In genomic region chr9:74330487-74331214, GRCh38 we compare ENCODE assay signal across 31 cellular contexts.
"Had no signal": no experiment of that assay in that cellular context is flagged by ENCODE, and none has a peak within 500 bp of the region (broad histone marks: within the 10 kb centered on the region; RNA-seq: fewer than 3 reads in every experiment).

No MANE protein-coding gene starts in this region.

- DNase-seq: dermis blood vessel endothelial cell; effector memory CD8-positive, alpha-beta T cell; erythroblast; esophagus squamous epithelium; foreskin keratinocyte; heart left ventricle; left cardiac atrium; left lung; mammary epithelial cell; mesendoderm; midbrain; naive thymus-derived CD8-positive, alpha-beta T cell; nephron progenitor cell; nucleus accumbens; stimulated activated CD4-positive, alpha-beta T cell treated with anti-CD3 and anti-CD28 coated beads, Interleukin-12 subunit alpha, Interleukin-12 subunit beta, amount 100 ng/mL, for 4 hours; stimulated activated CD4-positive, alpha-beta T cell treated with anti-CD3 and anti-CD28 coated beads, Interleukin-1b, Interleukin-23, amount 100 ng/mL, for 48 hours; stimulated activated CD4-positive, alpha-beta T cell treated with anti-CD3 and anti-CD28 coated beads, Interleukin-4, amount 100 ng/mL, for 1 hour; stimulated activated CD8-positive, alpha-beta memory T cell treated with anti-CD3 and anti-CD28 coated beads, Interleukin-4, amount 100 ng/mL, for 48 hours; stimulated activated naive CD4-positive, alpha-beta T cell; stimulated activated naive CD8-positive, alpha-beta T cell treated with anti-CD3 and anti-CD28 coated beads, Interleukin-15, amount 100 ng/mL, for 72 hours; transverse colon; upper lobe of right lung had no signal

- H3K4me1 ChIP-seq: esophagus squamous epithelium, foreskin keratinocyte, gastroesophageal sphincter, heart left ventricle, left lung, prostate gland, right atrium auricular region, suprapubic skin, transverse colon, upper lobe of right lung, vagina had no signal

- H3K27ac ChIP-seq: coronary artery, esophagus squamous epithelium, foreskin keratinocyte, gastroesophageal sphincter, heart left ventricle, hepatocyte, left lung, prostate gland, right atrium auricular region, suprapubic skin, transverse colon, upper lobe of right lung, vagina had no signal

- ATAC-seq: effector memory CD8-positive, alpha-beta T cell; foreskin keratinocyte; gastroesophageal sphincter; heart left ventricle; left cardiac atrium; left lung; naive thymus-derived CD8-positive, alpha-beta T cell; sciatic nerve; stimulated activated naive CD8-positive, alpha-beta T cell treated with anti-CD3 and anti-CD28 coated beads, Interleukin-15, amount 100 ng/mL, for 72 hours; upper lobe of right lung had no signal

- H3K79me2 ChIP-seq: hepatocyte had no signal

- H3K4me2 ChIP-seq: hepatocyte, smooth muscle cell had no signal

- H3K9me3 ChIP-seq: esophagus squamous epithelium, gastroesophageal sphincter, heart left ventricle, left lung, prostate gland, right atrium auricular region, suprapubic skin, transverse colon, upper lobe of right lung, vagina had no signal

- H3K4me3 ChIP-seq: coronary artery, esophagus squamous epithelium, gastroesophageal sphincter, heart left ventricle, hepatocyte, left lung, prostate gland, right atrium auricular region, smooth muscle cell, suprapubic skin, transverse colon, upper lobe of right lung, vagina had no signal

- H3K36me3 ChIP-seq: esophagus squamous epithelium, gastroesophageal sphincter, heart left ventricle, left lung, prostate gland, right atrium auricular region, suprapubic skin, transverse colon, upper lobe of right lung, vagina had no signal

- H2AFZ ChIP-seq: hepatocyte had no signal

- H3K27me3 ChIP-seq: esophagus squamous epithelium, foreskin keratinocyte, heart left ventricle, hepatocyte, left lung, right atrium auricular region, suprapubic skin, transverse colon, upper lobe of right lung, vagina had no signal
